Comparison of ENCODE assay signal across 20 cellular contexts in the genomic region with DNA sequence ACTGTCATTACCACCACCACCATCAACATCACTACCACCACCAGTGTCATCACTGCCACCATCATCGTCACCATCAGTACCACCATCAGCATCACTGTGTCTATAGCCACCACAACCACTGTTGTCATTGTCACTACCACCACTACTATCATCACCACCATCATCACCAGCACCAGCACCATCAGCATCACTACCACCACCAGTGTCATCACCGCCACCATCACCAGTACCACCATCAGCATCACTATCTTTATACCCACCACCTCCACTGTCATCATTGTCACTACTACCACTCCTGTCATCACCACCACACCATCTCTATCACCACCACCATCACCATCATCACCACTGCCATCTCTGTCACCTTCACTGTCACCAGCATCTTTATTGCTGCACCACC.
DNase-seq lines count a peak whose midpoint lies in the region; ATAC-seq and TF ChIP-seq lines count a peak whose summit lies in the region.
"Had no signal": no experiment of that assay in that cellular context is flagged by ENCODE, and none has a peak within 500 bp of the region (broad histone marks: within the 10 kb centered on the region; RNA-seq: fewer than 3 reads in every experiment).

No MANE protein-coding gene starts in this region.

- H3K4me1 ChIP-seq in colonic mucosa (no peaks in the 10 kb centered on the region), osteoblast (ENCODE audit: insufficient read depth, low read length) (no peaks in the 10 kb centered on the region)
- H3K4me1 ChIP-seq: BE2C, thyroid gland had no signal

- DNase-seq in D341Med (ENCODE audit: low spot score) (peak; percentile 27), GM10248 (ENCODE audit: extremely low spot score) (peak; percentile 18), colonic mucosa (peak; percentile 20), osteoblast (ENCODE audit: insufficient read length, low spot score, missing footprints) (peak; percentile 39), NCI-H1105 treated with DMSO at 0.1 percent for 48 hours (lab: John Stamatoyannopoulos, UW) (no peak)
- DNase-seq: activated CD4-positive, alpha-beta T cell treated with anti-CD3 and anti-CD28 coated beads for 36 hours; BE2C; GF-D8; NCI-H1048; NCI-H2107; NCI-H526 treated with DMSO at 0.1 percent for 48 hours; OCI-M1; stimulated activated CD4-positive, alpha-beta T cell treated with anti-CD3 and anti-CD28 coated beads, Interleukin-4, amount 100 ng/mL, for 4 hours; stimulated activated CD8-positive, alpha-beta memory T cell treated with anti-CD3 and anti-CD28 coated beads, Interleukin-4, amount 100 ng/mL, for 48 hours; T1000; thyroid gland had no signal

- no peak overlapping the region for H3K4me2 ChIP-seq in osteoblast (ENCODE audit: insufficient read depth, low read length)

- no peak overlapping the region for H3K27ac ChIP-seq in colonic mucosa
- no peak overlapping the region for H3K27ac ChIP-seq in osteoblast (ENCODE audit: low read depth, low read length)
- H3K27ac ChIP-seq: coronary artery, gastroesophageal sphincter, thyroid gland had no signal

- H3K79me2 ChIP-seq in osteoblast (ENCODE audit: insufficient read depth, low read length): no peaks in the 10 kb centered on the region

- CTCF ChIA-PET in GM10248 (lab: Yijun Ruan, JAX): interaction anchor here (1.3 kb wide), 1 partner anchor 9 kb away, joined by 3 read pairs; no protein-coding TSS in a partner anchor

- POLR2A ChIA-PET in GM10248 (lab: Yijun Ruan, JAX): no interaction called here

- H4K20me1 ChIP-seq in osteoblast (ENCODE audit: insufficient read depth, low read length): peaks cover 5% of the 10 kb centered on the region

- H3K9me3 ChIP-seq in colonic mucosa: no peaks in the 10 kb centered on the region
- H3K9me3 ChIP-seq in osteoblast (ENCODE audit: low read depth, low read length): no peaks in the 10 kb centered on the region
- H3K9me3 ChIP-seq: BE2C, gastroesophageal sphincter, thyroid gland had no signal

- intact Hi-C loops in colonic mucosa (cut with DNase I): loop anchor here (10.0 kb wide), 1 partner anchor 118 kb away; no protein-coding TSS in a partner anchor

- H3K4me3 ChIP-seq in colonic mucosa: no peak overlapping the region
- no peak overlapping the region for H3K4me3 ChIP-seq in osteoblast (ENCODE audit: insufficient read depth, low read length)
- H3K4me3 ChIP-seq: coronary artery, gastroesophageal sphincter, thyroid gland had no signal

- H3K36me3 ChIP-seq in colonic mucosa (no peaks in the 10 kb centered on the region), osteoblast (ENCODE audit: insufficient read depth, low read length) (no peaks in the 10 kb centered on the region)
- H3K36me3 ChIP-seq: BE2C had no signal

- no peak overlapping the region for H3K9ac ChIP-seq in colonic mucosa (ENCODE audit: low read depth in 2 of 2, low read length in 2 of 2)

- no peak for TF ChIP-seq CTCF in GM10248 (IDR thresholded peaks at IDR 0.05; ENCODE audit: control extremely low read depth, extremely low read depth, low read depth, missing control alignments)
- TF ChIP-seq CTCF in colonic mucosa (IDR thresholded peaks at IDR 0.05): no peak
- no peak for TF ChIP-seq CTCF in osteoblast (IDR thresholded peaks at IDR 0.05; ENCODE audit: extremely low read depth, low read depth, low read length)

- H3K27me3 ChIP-seq in colonic mucosa (no peaks in the 10 kb centered on the region), osteoblast (ENCODE audit: insufficient read depth, low read length) (no peaks in the 10 kb centered on the region)
- H3K27me3 ChIP-seq: BE2C, gastroesophageal sphincter, thyroid gland had no signal

- ATAC-seq in GM18502 (IDR thresholded peaks at IDR 0.05; ENCODE audit: poor library complexity, unreplicated experiment): no peak
- no peak for ATAC-seq in HG03439 (IDR thresholded peaks at IDR 0.05; ENCODE audit: unreplicated experiment)
- ATAC-seq: activated CD4-positive, alpha-beta T cell treated with anti-CD3 and anti-CD28 coated beads for 36 hours; gastroesophageal sphincter had no signal

- no peak overlapping the region for H2AFZ ChIP-seq in osteoblast (ENCODE audit: low read length)
